ENCODE assay signal across 8 cellular contexts in genomic region chr10:102435529-102436233, GRCh38. TPM values are rescaled to one million over a fixed set of nuclear protein-coding genes. Genes with fewer than 3 reads are reported as not detected.
A peak's percentile ranks its signal among the peaks of the same experiment; 100 is the strongest.
DNase-seq lines count a peak whose midpoint lies in the region; ATAC-seq and TF ChIP-seq lines count a peak whose summit lies in the region.

No MANE protein-coding gene starts in this region.

- H3K9ac ChIP-seq in BLaER1 treated with 17β-estradiol and CSF1 and Interleukin-3, amounts not matched to agents 10 nM and 100 nM: peak overlapping the region; percentile 67 to 91 (median 85)

- in situ Hi-C loops in astrocyte of the cerebellum (cut with HindIII; ENCODE audit: low sequenced_read_pairs): no loop called here

- TF ChIP-seq CTCF in astrocyte of the cerebellum (IDR thresholded peaks at IDR 0.05; ENCODE audit: low read depth, low read length, missing control alignments): no peak

- H3K4me2 ChIP-seq in BLaER1 treated with 17β-estradiol and CSF1 and Interleukin-3, amounts not matched to agents 10 nM and 100 nM: peak overlapping the region; percentile 88 to 100 (median 95)

- H3K36me3 ChIP-seq in BLaER1 treated with 17β-estradiol and CSF1 and Interleukin-3, amounts not matched to agents 10 nM and 100 nM: peaks cover 0 to 30% (median 1%) of the 10 kb centered on the region in 11 experiments; a peak in 9 of 22 replicates

- H3K9me3 Mint-ChIP-seq in natural killer cell treated with Interleukin-12 subunit alpha and Interleukin-12 subunit beta and Interleukin-15 and Interleukin-18, amount 100 ng/mL, for 72 hours: no peaks in the 10 kb centered on the region

- H3K36me3 Mint-ChIP-seq in natural killer cell treated with Interleukin-12 subunit alpha and Interleukin-12 subunit beta and Interleukin-15 and Interleukin-18, amount 100 ng/mL, for 72 hours: no peaks in the 10 kb centered on the region

- H3K27me3 ChIP-seq in BLaER1 treated with 17β-estradiol and CSF1 and Interleukin-3, amounts not matched to agents 10 nM and 100 nM: peaks cover 0 to 26% (median 0%) of the 10 kb centered on the region in 11 experiments; a peak in 8 of 22 replicates

- H4K20me1 ChIP-seq in BLaER1 treated with 17β-estradiol and CSF1 and Interleukin-3, amounts not matched to agents 10 nM and 100 nM: peaks cover 0 to 50% (median 24%) of the 10 kb centered on the region in 11 experiments; a peak in 14 of 22 replicates

- no peaks in the 10 kb centered on the region for H3K27me3 Mint-ChIP-seq in natural killer cell treated with Interleukin-12 subunit alpha and Interleukin-12 subunit beta and Interleukin-15 and Interleukin-18, amount 100 ng/mL, for 72 hours

- DNase-seq in KG1 (lab: John Stamatoyannopoulos, UW) (peak; percentile 79), astrocyte of the cerebellum (ENCODE audit: low read depth) (no peak), HuH-7.5 (ENCODE audit: low spot score) (no peak), cortex of kidney (lab: John Stamatoyannopoulos, UW) (no peak)
- DNase-seq in natural killer cell treated with Interleukin-12 subunit alpha and Interleukin-12 subunit beta and Interleukin-15 and Interleukin-18, amount 100 ng/mL, for 72 hours (ENCODE audit: low spot score): peak; percentile 79
- DNase-seq in effector CD8-positive, alpha-beta T cell (lab: John Stamatoyannopoulos, UW): no peak

- H3K4me3 Mint-ChIP-seq in natural killer cell treated with Interleukin-12 subunit alpha and Interleukin-12 subunit beta and Interleukin-15 and Interleukin-18, amount 100 ng/mL, for 72 hours: peak overlapping the region; percentile 89

- H3K4me1 ChIP-seq in BLaER1 treated with 17β-estradiol and CSF1 and Interleukin-3, amounts not matched to agents 10 nM and 100 nM: peaks cover 67 to 90% (median 81%) of the 10 kb centered on the region in 10 experiments

- peak overlapping the region; percentile 52 to 93 (median 87); a peak in 21 of 22 replicates for H3K27ac ChIP-seq in BLaER1 treated with 17β-estradiol and CSF1 and Interleukin-3, amounts not matched to agents 10 nM and 100 nM

- H3K27ac Mint-ChIP-seq in natural killer cell treated with Interleukin-12 subunit alpha and Interleukin-12 subunit beta and Interleukin-15 and Interleukin-18, amount 100 ng/mL, for 72 hours: peak overlapping the region; percentile 90 to 92

- H3K9me3 ChIP-seq in BLaER1 treated with 17β-estradiol and CSF1 and Interleukin-3, amounts not matched to agents 10 nM and 100 nM (replicated peaks in 1 of 11): no peaks in the 10 kb centered on the region

- peak; percentile 15 to 64 for ATAC-seq in natural killer cell treated with Interleukin-12 subunit alpha and Interleukin-12 subunit beta and Interleukin-15 and Interleukin-18, amount 100 ng/mL, for 72 hours
- ATAC-seq in GM18858 (IDR thresholded peaks at IDR 0.05; ENCODE audit: unreplicated experiment): no peak

- H3K4me3 ChIP-seq in BLaER1 treated with 17β-estradiol and CSF1 and Interleukin-3, amounts not matched to agents 10 nM and 100 nM: peak overlapping the region; percentile 50 to 93 (median 72)
- peak overlapping the region; percentile 10 for H3K4me3 ChIP-seq in astrocyte of the cerebellum (ENCODE audit: low read depth, low read length)

- peaks cover 46 to 66% of the 10 kb centered on the region in 2 donors for H3K4me1 Mint-ChIP-seq in natural killer cell treated with Interleukin-12 subunit alpha and Interleukin-12 subunit beta and Interleukin-15 and Interleukin-18, amount 100 ng/mL, for 72 hours (ENCODE audit: low read depth in 2 of 2)

RNA-seq across cellular contexts. Expression of gene CUEDC2, which starts 3.3 kb away (rescaled TPM):
- total RNA-seq in natural killer cell treated with Interleukin-12 subunit alpha and Interleukin-12 subunit beta and Interleukin-15 and Interleukin-18, amount 100 ng/mL, for 72 hours: 10 to 100 TPM; 39.8 to 58.5 TPM

RNA-seq across cellular contexts. Expression of gene FBXL15, which starts 15.0 kb away (rescaled TPM):
- 10 to 100 TPM; 22.0 to 23.7 TPM for total RNA-seq in natural killer cell treated with Interleukin-12 subunit alpha and Interleukin-12 subunit beta and Interleukin-15 and Interleukin-18, amount 100 ng/mL, for 72 hours

RNA-seq across cellular contexts. Expression of gene C10orf95, which starts 15.7 kb away (rescaled TPM):
- total RNA-seq in natural killer cell treated with Interleukin-12 subunit alpha and Interleukin-12 subunit beta and Interleukin-15 and Interleukin-18, amount 100 ng/mL, for 72 hours: under 1 TPM in 1 of 2 donors, not detected in 1; 0.98 TPM

RNA-seq across cellular contexts. Expression of gene PSD, which starts 17.1 kb away (rescaled TPM):
- total RNA-seq in natural killer cell treated with Interleukin-12 subunit alpha and Interleukin-12 subunit beta and Interleukin-15 and Interleukin-18, amount 100 ng/mL, for 72 hours: 1 to 10 TPM; 2.3 to 7.6 TPM

RNA-seq across cellular contexts. Expression of gene NFKB2, which starts 40.2 kb away (rescaled TPM):
- 100 to 1,000 TPM; 370 to 522 TPM for total RNA-seq in natural killer cell treated with Interleukin-12 subunit alpha and Interleukin-12 subunit beta and Interleukin-15 and Interleukin-18, amount 100 ng/mL, for 72 hours

Comparison
In these comparisons a context has a peak if more than half of its experiments do, and no peak if none do; other contexts are left out.
1. DNase-seq: peak in KG1 (single experiment) and natural killer cell treated with Interleukin-12 subunit alpha and Interleukin-12 subunit beta and Interleukin-15 and Interleukin-18, amount 100 ng/mL, for 72 hours (single experiment); none in astrocyte of the cerebellum (single experiment), HuH-7.5 (single experiment), effector CD8-positive, alpha-beta T cell (single experiment) and cortex of kidney (single experiment).